ENCODE assay signal across 1 cellular context in genomic region chr1:45687014-45687752, GRCh38.
TF ChIP-seq lines count a peak whose summit lies in the region.

No MANE protein-coding gene starts in this region.

TF ChIP-seq in HepG2, 621 proteins besides CTCF, POLR2A, EP300 and RAD21 (continued from another document and continues in another):
- TF ChIP-seq STAT6 (CRISPR knock-in tag; IDR thresholded peaks at IDR 0.05; ENCODE audit: borderline replicate concordance): peak; percentile 43; the same call in 1 of the 2 replicates
- TF ChIP-seq NAIF1 (CRISPR knock-in tag; IDR thresholded peaks at IDR 0.05; ENCODE audit: borderline replicate concordance): peak; percentile 99
- TF ChIP-seq GATAD1 (CRISPR knock-in tag; IDR thresholded peaks at IDR 0.05): peak; percentile 77
- peak; percentile 7 for TF ChIP-seq MED8 (CRISPR knock-in tag; IDR thresholded peaks at IDR 0.05; ENCODE audit: insufficient replicate concordance)
- peak; percentile 17; the same call in 1 of the 2 replicates for TF ChIP-seq ZNF556 (CRISPR knock-in tag; IDR thresholded peaks at IDR 0.05; ENCODE audit: borderline replicate concordance)
- peak; percentile 35 for TF ChIP-seq RBM39 (IDR thresholded peaks at IDR 0.05; ENCODE audit: low read depth, low read length, poor library complexity, severe bottlenecking)
- 0 out of 2 replicates have a peak, but pooled peaks have one; percentile 63 for TF ChIP-seq ZBTB38 (CRISPR knock-in tag; IDR thresholded peaks at IDR 0.05)
- peak; percentile 63 for TF ChIP-seq SALL2 (CRISPR knock-in tag; IDR thresholded peaks at IDR 0.05)
- TF ChIP-seq SMAD3 (CRISPR knock-in tag; IDR thresholded peaks at IDR 0.05): peak; percentile 31; the same call in 1 of the 2 replicates
- TF ChIP-seq CHD2 (IDR thresholded peaks at IDR 0.05; ENCODE audit: low read depth, low read length): peak; percentile 33; the same call in 1 of the 2 replicates
- TF ChIP-seq ZNF687 (CRISPR knock-in tag; IDR thresholded peaks at IDR 0.05): peak; percentile 87
- TF ChIP-seq NRL (CRISPR knock-in tag; IDR thresholded peaks at IDR 0.05; ENCODE audit: borderline replicate concordance): peak; percentile 25; the same call in 1 of the 2 replicates
- TF ChIP-seq TFDP2 (CRISPR knock-in tag; IDR thresholded peaks at IDR 0.05): peak; percentile 77
- TF ChIP-seq GTF3A (CRISPR knock-in tag; conservative IDR thresholded peaks at IDR 0.05): no peak
- 0 out of 2 replicates have a peak, but pooled peaks have one; percentile 44 for TF ChIP-seq SAFB2 (CRISPR knock-in tag; IDR thresholded peaks at IDR 0.05; ENCODE audit: borderline replicate concordance, low read depth)
- peak; percentile 58 for TF ChIP-seq ZNF816 (CRISPR knock-in tag; IDR thresholded peaks at IDR 0.05; ENCODE audit: borderline replicate concordance)
- peak; percentile 69; the same call in 1 of the 2 replicates for TF ChIP-seq PHF21A (CRISPR knock-in tag; IDR thresholded peaks at IDR 0.05)
- peak; percentile 54; the same call in 1 of the 2 replicates for TF ChIP-seq GABPA (IDR thresholded peaks at IDR 0.05; ENCODE audit: low read depth, low read length)
- TF ChIP-seq GABPA (CRISPR knock-in tag; IDR thresholded peaks at IDR 0.05; ENCODE audit: low read depth): peak; percentile 85
- TF ChIP-seq CAMTA2 (CRISPR knock-in tag; IDR thresholded peaks at IDR 0.05; ENCODE audit: borderline replicate concordance): no peak; the same call in 1 of the 2 replicates
- TF ChIP-seq ZNF574 (CRISPR knock-in tag; IDR thresholded peaks at IDR 0.05): peak; percentile 86
- no peak for TF ChIP-seq ZNF33B (CRISPR knock-in tag; IDR thresholded peaks at IDR 0.05)
- peak; percentile 96 for TF ChIP-seq ZFY (CRISPR knock-in tag; IDR thresholded peaks at IDR 0.05)
- peak; percentile 11; the same call in 1 of the 2 replicates for TF ChIP-seq NFKB2 (CRISPR knock-in tag; IDR thresholded peaks at IDR 0.05; ENCODE audit: borderline replicate concordance)
- TF ChIP-seq HMGXB4 (CRISPR knock-in tag; IDR thresholded peaks at IDR 0.05; ENCODE audit: borderline replicate concordance in 1 of 2, low read depth in 1 of 2): peak in 1 of 2 experiments; percentile 79; a peak in 1 of 4 replicates
- peak; percentile 63 for TF ChIP-seq SP2 (CRISPR knock-in tag; IDR thresholded peaks at IDR 0.05)
- TF ChIP-seq RFX5 (IDR thresholded peaks at IDR 0.05; ENCODE audit: low read depth, low read length): peak; percentile 82
- peak; percentile 51; the same call in 1 of the 2 replicates for TF ChIP-seq ZBTB25 (CRISPR knock-in tag; IDR thresholded peaks at IDR 0.05)
- peak; percentile 99 for TF ChIP-seq MAZ (IDR thresholded peaks at IDR 0.05; ENCODE audit: borderline replicate concordance, low read depth, low read length)
- peak; percentile 36; the same call in 1 of the 2 replicates for TF ChIP-seq MAZ (CRISPR knock-in tag; IDR thresholded peaks at IDR 0.05; ENCODE audit: low read depth)
- TF ChIP-seq RXRA (CRISPR knock-in tag; IDR thresholded peaks at IDR 0.05): 0 out of 2 replicates have a peak, but pooled peaks have one; percentile 8
- TF ChIP-seq ZNF746 (CRISPR knock-in tag; IDR thresholded peaks at IDR 0.05): 0 out of 2 replicates have a peak, but pooled peaks have one; percentile 3
- TF ChIP-seq HNRNPLL (IDR thresholded peaks at IDR 0.05; ENCODE audit: low read depth, low read length, poor library complexity, severe bottlenecking): peak; percentile 99
- 0 out of 2 replicates have a peak, but pooled peaks have one; percentile 35 for TF ChIP-seq ZBTB42 (CRISPR knock-in tag; IDR thresholded peaks at IDR 0.05)
- peak; percentile 98 for TF ChIP-seq POLR2AphosphoS5 (IDR thresholded peaks at IDR 0.05; ENCODE audit: low read depth, low read length)
- TF ChIP-seq ZNF160 (CRISPR knock-in tag; IDR thresholded peaks at IDR 0.05): peak; percentile 16; the same call in 1 of the 2 replicates
- no peak; the same call in 1 of the 2 replicates for TF ChIP-seq ZC3H13 (CRISPR knock-in tag; IDR thresholded peaks at IDR 0.05)
- peak in 1 of 2 experiments; percentile 30; a peak in 1 of 4 replicates for TF ChIP-seq ATF4 (CRISPR knock-in tag; IDR thresholded peaks at IDR 0.05)
- peak; percentile 59 for TF ChIP-seq U2AF1 (optimal IDR thresholded peaks at IDR 0.05; ENCODE audit: low read depth, low read length)
- no peak for TF ChIP-seq CENPX (CRISPR knock-in tag; IDR thresholded peaks at IDR 0.05)
- TF ChIP-seq ZNF430 (CRISPR knock-in tag; IDR thresholded peaks at IDR 0.05): peak; percentile 50; the same call in 1 of the 2 replicates
- TF ChIP-seq SNAI1 (CRISPR knock-in tag; IDR thresholded peaks at IDR 0.05; ENCODE audit: borderline replicate concordance): peak; percentile 51; the same call in 1 of the 2 replicates
- TF ChIP-seq PCBP1 (IDR thresholded peaks at IDR 0.05; ENCODE audit: borderline replicate concordance, low read depth, low read length): no peak
- TF ChIP-seq REST (IDR thresholded peaks at IDR 0.05; ENCODE audit: borderline replicate concordance in 1 of 2, low read depth in 1 of 2, low read length in 2 of 2): peak in 1 of 2 experiments; percentile 68; a peak in 2 of 4 replicates
- TF ChIP-seq PHF20 (CRISPR knock-in tag; IDR thresholded peaks at IDR 0.05): peak; percentile 61
